Comparison of ENCODE assay signal across 8 cellular contexts in genomic region chr17:77423589-77424451, GRCh38.
DNase-seq lines count a peak whose midpoint lies in the region; ATAC-seq and TF ChIP-seq lines count a peak whose summit lies in the region.

No MANE protein-coding gene starts in this region.

- TF ChIP-seq RAD21 in Ishikawa (IDR thresholded peaks at IDR 0.05; ENCODE audit: low read depth), result no peak

- no peak overlapping the region for H3K4me3 ChIP-seq in cardiac fibroblast (replicated peaks in 1 of 2; ENCODE audit: low read depth in 2 of 2, low read length in 2 of 2)
- H3K4me3 ChIP-seq in subcutaneous abdominal adipose tissue (ENCODE audit: low read depth in 1 of 5, low read length in 5 of 5), result peak overlapping the region in 3 of 5 donors; percentile 12 to 46 (median 18)

- no peak for TF ChIP-seq CTCF in cardiac fibroblast (IDR thresholded peaks at IDR 0.05; ENCODE audit: low read depth, low read length)
- TF ChIP-seq CTCF in GM10266 (IDR thresholded peaks at IDR 0.05; ENCODE audit: control insufficient read depth, insufficient read depth, low read depth, missing control alignments), result no peak

- no peaks in the 10 kb centered on the region for H3K36me3 ChIP-seq in subcutaneous abdominal adipose tissue (ENCODE audit: control insufficient read depth in 5 of 5, insufficient read depth in 5 of 5, low read length in 5 of 5)

- H3K27ac ChIP-seq in subcutaneous abdominal adipose tissue (ENCODE audit: low read depth, low read length), result peak overlapping the region; percentile 82

- no peaks in the 10 kb centered on the region for H3K27me3 ChIP-seq in subcutaneous abdominal adipose tissue (ENCODE audit: control insufficient read depth in 5 of 5, insufficient read depth in 4 of 5, low read length in 5 of 5)

- H3K9ac ChIP-seq in subcutaneous abdominal adipose tissue (ENCODE audit: low read length in 5 of 5), result peak overlapping the region; percentile 31 to 92 (median 53)

- peak; percentile 96 to 98 for DNase-seq in cardiac fibroblast (ENCODE audit: low read depth in 2 of 2)
- DNase-seq in left kidney (ENCODE audit: low read depth, low spot score), result peak; percentile 39
- DNase-seq in NCI-H2171 treated with DMSO at 0.1 percent for 48 hours (lab: John Stamatoyannopoulos, UW), result no peak
- DNase-seq in GM10266 (ENCODE audit: extremely low spot score), result no peak
- DNase-seq in stimulated activated naive CD8-positive, alpha-beta T cell treated with anti-CD3 and anti-CD28 coated beads, Interleukin-15, Interleukin-2, amounts not matched to agents 100 U/mL and 50 U/mL, for 24 hours, result no peak
- DNase-seq in effector CD4-positive, alpha-beta T cell, result no peak

- no peaks in the 10 kb centered on the region for H3K9me3 ChIP-seq in subcutaneous abdominal adipose tissue (ENCODE audit: control insufficient read depth in 5 of 5, low read length in 5 of 5)

- ATAC-seq in stimulated activated naive CD8-positive, alpha-beta T cell treated with anti-CD3 and anti-CD28 coated beads, Interleukin-15, Interleukin-2, amounts not matched to agents 100 U/mL and 50 U/mL, for 24 hours, result no peak

- no peak for TF ChIP-seq EP300 in Ishikawa (IDR thresholded peaks at IDR 0.05; ENCODE audit: borderline replicate concordance)

- H3K4me1 ChIP-seq in subcutaneous abdominal adipose tissue (ENCODE audit: control insufficient read depth in 5 of 5, insufficient read depth in 5 of 5, low read length in 5 of 5), result peaks cover 42 to 94% (median 83%) of the 10 kb centered on the region in 5 donors

TF ChIP-seq in Ishikawa, 13 proteins besides CTCF, POLR2A, EP300 and RAD21:
- TF ChIP-seq MAX (IDR thresholded peaks at IDR 0.05) (peak; percentile 61), YY1 (IDR thresholded peaks at IDR 0.05; ENCODE audit: low read depth) (no peak)

Comparison
In these comparisons a context has a peak if more than half of its experiments do, and no peak if none do; other contexts are left out.
1. DNase-seq: peak in cardiac fibroblast (2 of 2) and left kidney (single experiment); none in NCI-H2171 treated with DMSO at 0.1 percent for 48 hours (single experiment), GM10266 (single experiment), stimulated activated naive CD8-positive, alpha-beta T cell treated with anti-CD3 and anti-CD28 coated beads, Interleukin-15, Interleukin-2, amounts not matched to agents 100 U/mL and 50 U/mL, for 24 hours (single experiment) and effector CD4-positive, alpha-beta T cell (single experiment).
2. H3K4me3 ChIP-seq: peak in subcutaneous abdominal adipose tissue (3 of 5); none in cardiac fibroblast (0 of 2).